7 cellular contexts compared by ENCODE assay signal in genomic region chr15:73683624-73684536, GRCh38. TPM values are rescaled to one million over a fixed set of nuclear protein-coding genes. Genes with fewer than 3 reads are reported as not detected.
A peak's percentile ranks its signal among the peaks of the same experiment; 100 is the strongest.
DNase-seq lines count a peak whose midpoint lies in the region; ATAC-seq and TF ChIP-seq lines count a peak whose summit lies in the region.

CD276 (plus strand) TSS chr15:73684383; CDS start chr15:73699640, 15,257 bp downstream.

- intact Hi-C loops in IMR-90 (cut with micrococcal nuclease): loop anchor here (5.0 kb wide), 1 partner anchor 47 kb away; no protein-coding TSS in a partner anchor

- no peak within 1 kb of the TSS for H3K27ac Mint-ChIP-seq in activated CD8-positive, alpha-beta memory T cell treated with anti-CD3 and anti-CD28 coated beads, Interleukin-2, amount 10 ng/mL, durations not matched to agents 7 days and 5 days
- peak within 1 kb of the TSS; percentile 93 for H3K27ac Mint-ChIP-seq in type B pancreatic cell

- H2AFZ ChIP-seq in IMR-90 (replicated peaks; ENCODE audit: low read length, poor library complexity): peak within 1 kb of the TSS; percentile 94

- H4K8ac ChIP-seq in IMR-90 (ENCODE audit: low read depth in 2 of 2, low read length in 2 of 2): peak within 1 kb of the TSS in 1 of 2 experiments; percentile 74; a peak in 2 of 4 replicates

- CTCF ChIA-PET in IMR-90 (lab: Yijun Ruan, JAX): interaction anchor here (1.2 kb wide), 1 partner anchor 16 kb away, joined by 3 read pairs; no protein-coding TSS in a partner anchor
- CTCF ChIA-PET in activated CD8-positive, alpha-beta memory T cell treated with anti-CD3 and anti-CD28 coated beads, Interleukin-2, amount 10 ng/mL, durations not matched to agents 7 days and 5 days (lab: Charles Lee): interaction anchor here (1.4 to 7.9 kb wide), 6 partner anchors 10 to 48 kb away, joined by 4 to 52 read pairs (median 9); no protein-coding TSS in a partner anchor

- POLR2A ChIA-PET in IMR-90 (lab: Charles Lee; ENCODE audit: unreplicated experiment): interaction anchor here (0.7 kb wide), 1 partner anchor 1557 kb away, joined by 3 read pairs; no protein-coding TSS in a partner anchor

- dilution Hi-C loops in IMR-90 (cut with HindIII; ENCODE audit: low sequenced_read_pairs, unreplicated experiment): no loop called here

- H3K9me3 ChIP-seq in IMR-90 (ENCODE audit: control insufficient read depth, insufficient read depth, low read length): no peaks in the 10 kb centered on the region
- H3K9me3 ChIP-seq in mucosa of stomach (ENCODE audit: control insufficient read depth, low read length): no peaks in the 10 kb centered on the region

- peak within 1 kb of the TSS; percentile 81 for H3K18ac ChIP-seq in IMR-90 (ENCODE audit: low read depth, low read length)

- H3K36me3 Mint-ChIP-seq in activated CD8-positive, alpha-beta memory T cell treated with anti-CD3 and anti-CD28 coated beads, Interleukin-2, amount 10 ng/mL, durations not matched to agents 7 days and 5 days: no peaks in the 10 kb centered on the region
- H3K36me3 Mint-ChIP-seq in type B pancreatic cell: no peaks in the 10 kb centered on the region

- H3K4me3 ChIP-seq in IMR-90 (ENCODE audit: insufficient read depth, low read depth, low read length): peak within 1 kb of the TSS; percentile 98
- H3K4me3 ChIP-seq in fibroblast of mammary gland (ENCODE audit: control insufficient read depth, low read depth, low read length): peak within 1 kb of the TSS; percentile 88
- H3K4me3 ChIP-seq in mucosa of stomach (ENCODE audit: low read length): peak within 1 kb of the TSS; percentile 68

- H3K27me3 ChIP-seq in IMR-90 (ENCODE audit: control insufficient read depth, insufficient read depth, low read length) (no peaks in the 10 kb centered on the region), mucosa of stomach (ENCODE audit: control insufficient read depth, insufficient read depth, low read length) (no peaks in the 10 kb centered on the region)

- H3K9me1 ChIP-seq in IMR-90 (ENCODE audit: insufficient read depth, low read length): peaks cover 35% of the 10 kb centered on the region

- H3K27ac ChIP-seq in IMR-90 (ENCODE audit: insufficient read depth, low read length): peak within 1 kb of the TSS; percentile 87

- H3K9ac ChIP-seq in IMR-90 (ENCODE audit: low read depth, low read length) (peak within 1 kb of the TSS; percentile 90), mucosa of stomach (ENCODE audit: low read length) (peak within 1 kb of the TSS; percentile 60)

- H3K4me1 Mint-ChIP-seq in activated CD8-positive, alpha-beta memory T cell treated with anti-CD3 and anti-CD28 coated beads, Interleukin-2, amount 10 ng/mL, durations not matched to agents 7 days and 5 days: peaks cover 9% of the 10 kb centered on the region
- peaks cover 27% of the 10 kb centered on the region for H3K4me1 Mint-ChIP-seq in type B pancreatic cell (ENCODE audit: unreplicated experiment)

- peak within 1 kb of the TSS; percentile 59; the same call in 1 of the 2 replicates for H2BK120ac ChIP-seq in IMR-90 (ENCODE audit: low read depth, low read length)

- in situ Hi-C loops in IMR-90 (cut with MboI; ENCODE audit: low sequenced_read_pairs): no loop called here

- H3K23ac ChIP-seq in IMR-90 (ENCODE audit: low read depth, low read length): peak within 1 kb of the TSS; percentile 66; the same call in 1 of the 2 replicates

- peak within 1 kb of the TSS; percentile 78 for H2BK5ac ChIP-seq in IMR-90 (ENCODE audit: low read depth, low read length, poor library complexity, severe bottlenecking)

- DNase-seq in ELR (ENCODE audit: low read depth): peak; percentile 81
- DNase-seq in IMR-90: peak; percentile 64
- peak; percentile 36 for DNase-seq in activated CD8-positive, alpha-beta memory T cell treated with anti-CD3 and anti-CD28 coated beads, Interleukin-2, amount 10 ng/mL, durations not matched to agents 7 days and 5 days
- DNase-seq in fibroblast of mammary gland (ENCODE audit: low read depth): peak; percentile 72
- DNase-seq in type B pancreatic cell (ENCODE audit: extremely low spot score, unreplicated experiment): peak; percentile 75

- peak within 1 kb of the TSS; percentile 33; the same call in 1 of the 2 replicates for H3K56ac ChIP-seq in IMR-90 (ENCODE audit: extremely low read depth, insufficient read depth, low read length)

- WGBS in IMR-90 (ENCODE audit: extremely low coverage in 2 of 2, insufficient read length in 1 of 2), 2 experiments: 0% methylated on average over 29 of the region's 68 CpGs; no CpG with 5 or more reads in 1 of the 2 experiments

- TF ChIP-seq RAD21 in IMR-90 (IDR thresholded peaks at IDR 0.05; ENCODE audit: low read length): peak; percentile 30

- H2AK5ac ChIP-seq in IMR-90 (ENCODE audit: low read depth, low read length): peak within 1 kb of the TSS; percentile 67; the same call in 1 of the 2 replicates

- H3K27me3 Mint-ChIP-seq in activated CD8-positive, alpha-beta memory T cell treated with anti-CD3 and anti-CD28 coated beads, Interleukin-2, amount 10 ng/mL, durations not matched to agents 7 days and 5 days: peaks cover 80% of the 10 kb centered on the region
- H3K27me3 Mint-ChIP-seq in type B pancreatic cell: no peaks in the 10 kb centered on the region

- peak; percentile 89 for ATAC-seq in IMR-90 (ENCODE audit: low read depth)
- ATAC-seq in activated CD8-positive, alpha-beta memory T cell treated with anti-CD3 and anti-CD28 coated beads, Interleukin-2, amount 10 ng/mL, durations not matched to agents 7 days and 5 days: peak; percentile 60
- ATAC-seq in HG02970 (IDR thresholded peaks at IDR 0.05; ENCODE audit: low FRiP score, unreplicated experiment): no peak

- H3K14ac ChIP-seq in IMR-90 (replicated peaks; ENCODE audit: low read depth, low read length): peak within 1 kb of the TSS; percentile 74

- H3K4me1 ChIP-seq in IMR-90 (ENCODE audit: control insufficient read depth, insufficient read depth, low read length) (peaks cover 31% of the 10 kb centered on the region), mucosa of stomach (ENCODE audit: control insufficient read depth, insufficient read depth, low read length) (peaks cover 10% of the 10 kb centered on the region)

- peak within 1 kb of the TSS; percentile 99 for H3K4me2 ChIP-seq in IMR-90 (ENCODE audit: low read depth, low read length)

- H4K20me1 ChIP-seq in IMR-90 (ENCODE audit: insufficient read depth, low read length): peaks cover 38% of the 10 kb centered on the region

- H3K36me3 ChIP-seq in IMR-90 (ENCODE audit: control insufficient read depth, insufficient read depth, low read length): no peaks in the 10 kb centered on the region
- H3K36me3 ChIP-seq in mucosa of stomach (ENCODE audit: control insufficient read depth, insufficient read depth, low read length): no peaks in the 10 kb centered on the region

- peak within 1 kb of the TSS; percentile 36 for H2BK20ac ChIP-seq in IMR-90 (ENCODE audit: low read depth, low read length)

- peak within 1 kb of the TSS; percentile 97 for H2AK9ac ChIP-seq in IMR-90 (replicated peaks; ENCODE audit: low read depth, low read length, poor library complexity)

- TF ChIP-seq CTCF in IMR-90 (conservative IDR thresholded peaks at IDR 0.05; ENCODE audit: low read depth, low read length): peak; percentile 43
- peak; percentile 18 for TF ChIP-seq CTCF in fibroblast of mammary gland (conservative IDR thresholded peaks at IDR 0.05; ENCODE audit: control insufficient read depth, insufficient read depth, low read depth, low read length)
- peak; percentile 48 for TF ChIP-seq CTCF in type B pancreatic cell (conservative IDR thresholded peaks at IDR 0.05)

- H3K79me1 ChIP-seq in IMR-90 (ENCODE audit: low read depth in 1 of 2, low read length in 2 of 2): peaks cover 8 to 42% of the 10 kb centered on the region in 2 experiments

- H3K9me3 Mint-ChIP-seq in activated CD8-positive, alpha-beta memory T cell treated with anti-CD3 and anti-CD28 coated beads, Interleukin-2, amount 10 ng/mL, durations not matched to agents 7 days and 5 days (ENCODE audit: low read depth): no peaks in the 10 kb centered on the region
- no peaks in the 10 kb centered on the region for H3K9me3 Mint-ChIP-seq in type B pancreatic cell

- H3K4me3 Mint-ChIP-seq in activated CD8-positive, alpha-beta memory T cell treated with anti-CD3 and anti-CD28 coated beads, Interleukin-2, amount 10 ng/mL, durations not matched to agents 7 days and 5 days: peak within 1 kb of the TSS; percentile 39
- H3K4me3 Mint-ChIP-seq in type B pancreatic cell: peak within 1 kb of the TSS; percentile 96

- H4K91ac ChIP-seq in IMR-90 (ENCODE audit: insufficient read depth, low read depth, low read length): peak within 1 kb of the TSS; percentile 59; the same call in 1 of the 2 replicates

- no TSS peak for BruUV-seq in IMR-90 (replicated peaks; lab: Mats Ljungman, UMichigan)

- H4K5ac ChIP-seq in IMR-90 (ENCODE audit: low read depth, low read length): peak within 1 kb of the TSS; percentile 69

- peak within 1 kb of the TSS; percentile 80 for H3K4ac ChIP-seq in IMR-90 (ENCODE audit: low read depth, low read length)

- no peak within 1 kb of the TSS for H2BK15ac ChIP-seq in IMR-90 (ENCODE audit: low read depth, low read length)

- TF ChIP-seq POLR2A in IMR-90 (IDR thresholded peaks at IDR 0.05; ENCODE audit: low read depth, low read length): peak; percentile 47

TF ChIP-seq in IMR-90, 13 proteins besides CTCF, POLR2A, EP300 and RAD21 (continues in another document):
- TF ChIP-seq BHLHE40 (IDR thresholded peaks at IDR 0.05; ENCODE audit: low read depth, low read length): no peak
- peak; percentile 70; the same call in 1 of the 2 replicates for TF ChIP-seq MAZ (IDR thresholded peaks at IDR 0.05; ENCODE audit: borderline replicate concordance, low read depth, low read length)
- TF ChIP-seq RCOR1 (IDR thresholded peaks at IDR 0.05; ENCODE audit: insufficient replicate concordance, low read length): peak; percentile 45
- no peak for TF ChIP-seq NFE2L2 (IDR thresholded peaks at IDR 0.05; ENCODE audit: low read depth, low read length)
- peak; percentile 6; the same call in 1 of the 2 replicates for TF ChIP-seq MXI1 (IDR thresholded peaks at IDR 0.05; ENCODE audit: borderline replicate concordance, low read depth, low read length)
- no peak for TF ChIP-seq FOS (IDR thresholded peaks at IDR 0.05; ENCODE audit: low read depth, low read length)
- TF ChIP-seq USF2 (IDR thresholded peaks at IDR 0.05; ENCODE audit: low read depth, low read length): no peak

RNA-seq across cellular contexts. Expression of gene CD276, which starts in this region (rescaled TPM):
- total RNA-seq in IMR-90 (2012; rRNA removed) (30.8 and 37.5 TPM in 2 replicates), type B pancreatic cell (ENCODE audit: low replicate concordance) (104 and 133 TPM in 2 replicates)
- 149 and 150 TPM in 2 replicates for polyA plus RNA-seq in IMR-90 (2012; rRNA removed)
- 58.7 and 100 TPM in 2 replicates for polyA plus RNA-seq in IMR-90 (2012; cell fraction: cytosol; rRNA removed)
- 95.5 and 121 TPM in 2 replicates for polyA plus RNA-seq in IMR-90 (2012; cell fraction: nucleus; rRNA removed; ENCODE audit: low replicate concordance)
- 1 to 10 TPM in 1 of 2 experiments, not detected in 1; 3.7 TPM for total RNA-seq in activated CD8-positive, alpha-beta memory T cell treated with anti-CD3 and anti-CD28 coated beads, Interleukin-2, amount 10 ng/mL, durations not matched to agents 7 days and 5 days
